34 cellular contexts compared by ENCODE assay signal in genomic region chrX:124606724-124607123, GRCh38.
"Had no signal": no experiment of that assay in that cellular context is flagged by ENCODE, and none has a peak within 500 bp of the region (broad histone marks: within the 10 kb centered on the region; RNA-seq: fewer than 3 reads in every experiment).

No MANE protein-coding gene starts in this region.

- DNase-seq: Karpas-422, Kasumi-1, MG63, MM.1S, MV-4-11, NCI-H1048, NCI-H1092, NCI-H1092 treated with DMSO at 0.1 percent for 48 hours, NCI-H1105, NCI-H1105 treated with DMSO at 0.1 percent for 48 hours, NCI-H1417, NCI-H1417 treated with DMSO at 0.1 percent for 48 hours, NCI-H1436, NCI-H1436 treated with DMSO at 0.1 percent for 48 hours, NCI-H146, NCI-H1694, NCI-H1694 treated with DMSO at 0.1 percent for 48 hours, NCI-H187, NCI-H187 treated with DMSO at 0.1 percent for 48 hours, NCI-H1930, NCI-H2029, NCI-H2029 treated with DMSO at 0.1 percent for 48 hours, NCI-H2081, NCI-H2081 treated with DMSO at 0.1 percent for 48 hours, NCI-H2107, NCI-H2171, NCI-H2171 treated with DMSO at 0.1 percent for 48 hours, NCI-H2227 treated with DMSO at 0.1 percent for 48 hours, NCI-H226, NCI-H345, NCI-H446, NCI-H446 treated with DMSO at 0.1 percent for 48 hours, NCI-H510A had no signal

- H3K9me3 ChIP-seq: MG63 had no signal

- H3K27ac ChIP-seq: KMS-11 had no signal

- H3K36me3 ChIP-seq: MG63 had no signal

- H3K27me3 ChIP-seq: MG63 had no signal

- H3K9ac ChIP-seq: KMS-11 had no signal

- H3K4me3 ChIP-seq: MG63 had no signal

- H3K4me2 ChIP-seq: KMS-11 had no signal
